In genomic region chr12:64181504-64182291, GRCh38 we compare ENCODE assay signal across 8 cellular contexts. TPM values are rescaled to one million over a fixed set of nuclear protein-coding genes. Genes with fewer than 3 reads are reported as not detected.
DNase-seq lines count a peak whose midpoint lies in the region; ATAC-seq and TF ChIP-seq lines count a peak whose summit lies in the region.

No MANE protein-coding gene starts in this region.

- no peaks in the 10 kb centered on the region for H3K36me3 Mint-ChIP-seq in activated T-helper 17 cell treated with anti-CD3 and anti-CD28 coated beads, Interleukin-2, amount 50 U/mL, for 72 hours (ENCODE audit: low read depth)

- peak; percentile 90 for TF ChIP-seq CTCF in LNCaP clone FGC (IDR thresholded peaks at IDR 0.05; ENCODE audit: control insufficient read depth, extremely low read depth, insufficient read depth)

- no peak overlapping the region for H3K4me3 Mint-ChIP-seq in activated T-helper 17 cell treated with anti-CD3 and anti-CD28 coated beads, Interleukin-2, amount 50 U/mL, for 72 hours

- H3K9me3 Mint-ChIP-seq in activated T-helper 17 cell treated with anti-CD3 and anti-CD28 coated beads, Interleukin-2, amount 50 U/mL, for 72 hours: no peaks in the 10 kb centered on the region

- no peak overlapping the region for H3K27ac Mint-ChIP-seq in activated T-helper 17 cell treated with anti-CD3 and anti-CD28 coated beads, Interleukin-2, amount 50 U/mL, for 72 hours

- intact Hi-C loops in left cardiac atrium (cut with DNase I): loop anchor here (2.0 to 10.0 kb wide), 3 partner anchors 73 to 339 kb away; partner anchors contain the start of gene SRGAP1 (in 1 of the 2)
- intact Hi-C loops in sciatic nerve (cut with DNase I): loop anchor here (5.0 to 10.0 kb wide), 2 partner anchors 63 to 344 kb away; no protein-coding TSS in a partner anchor

- peaks cover 4% of the 10 kb centered on the region for H3K4me1 Mint-ChIP-seq in activated T-helper 17 cell treated with anti-CD3 and anti-CD28 coated beads, Interleukin-2, amount 50 U/mL, for 72 hours

- peak; percentile 98 for DNase-seq in EL
- peak; percentile 39 for DNase-seq in LNCaP clone FGC (ENCODE audit: low read depth)
- DNase-seq in left cardiac atrium: peak; percentile 47
- DNase-seq in sciatic nerve (ENCODE audit: low spot score): no peak
- DNase-seq in activated T-cell treated with anti-CD3 and anti-CD28 coated beads, Interleukin-2, amount 50 U/mL, for 1 hour: no peak

- no peak overlapping the region for H3K4me3 ChIP-seq in LNCaP clone FGC (ENCODE audit: low read depth, low read length)

- H3K27me3 Mint-ChIP-seq in activated T-helper 17 cell treated with anti-CD3 and anti-CD28 coated beads, Interleukin-2, amount 50 U/mL, for 72 hours: no peaks in the 10 kb centered on the region

- ATAC-seq in activated T-helper 17 cell treated with anti-CD3 and anti-CD28 coated beads, Interleukin-2, amount 50 U/mL, for 72 hours (replicated peaks): peak; percentile 79
- ATAC-seq in left cardiac atrium (peak; percentile 92 to 94), sciatic nerve (peak; percentile 95), GM21528 (IDR thresholded peaks at IDR 0.05; ENCODE audit: low FRiP score, unreplicated experiment) (no peak), GM21423 (IDR thresholded peaks at IDR 0.05; ENCODE audit: unreplicated experiment) (no peak)

RNA-seq across cellular contexts. Expression of gene KICS2, which starts 40.4 kb away (rescaled TPM):
- total RNA-seq in activated T-helper 17 cell treated with anti-CD3 and anti-CD28 coated beads, Interleukin-2, amount 50 U/mL, for 72 hours: 10 to 100 TPM in 1 of 2 donors, 1 to 10 TPM in 1; 9.9 to 14.2 TPM
- 1 to 10 TPM; 3.5 to 5.1 TPM for total RNA-seq in left cardiac atrium
- 7.5 TPM for total RNA-seq in sciatic nerve

Comparison
In these comparisons a context has a peak if more than half of its experiments do, and no peak if none do; other contexts are left out.
1. DNase-seq: peak in EL (single experiment), LNCaP clone FGC (single experiment) and left cardiac atrium (single experiment); none in sciatic nerve (single experiment) and activated T-cell treated with anti-CD3 and anti-CD28 coated beads, Interleukin-2, amount 50 U/mL, for 1 hour (single experiment).
2. ATAC-seq: peak in activated T-helper 17 cell treated with anti-CD3 and anti-CD28 coated beads, Interleukin-2, amount 50 U/mL, for 72 hours (single experiment), left cardiac atrium (2 of 2) and sciatic nerve (single experiment); none in GM21528 (single experiment) and GM21423 (single experiment).